In the genomic region with DNA sequence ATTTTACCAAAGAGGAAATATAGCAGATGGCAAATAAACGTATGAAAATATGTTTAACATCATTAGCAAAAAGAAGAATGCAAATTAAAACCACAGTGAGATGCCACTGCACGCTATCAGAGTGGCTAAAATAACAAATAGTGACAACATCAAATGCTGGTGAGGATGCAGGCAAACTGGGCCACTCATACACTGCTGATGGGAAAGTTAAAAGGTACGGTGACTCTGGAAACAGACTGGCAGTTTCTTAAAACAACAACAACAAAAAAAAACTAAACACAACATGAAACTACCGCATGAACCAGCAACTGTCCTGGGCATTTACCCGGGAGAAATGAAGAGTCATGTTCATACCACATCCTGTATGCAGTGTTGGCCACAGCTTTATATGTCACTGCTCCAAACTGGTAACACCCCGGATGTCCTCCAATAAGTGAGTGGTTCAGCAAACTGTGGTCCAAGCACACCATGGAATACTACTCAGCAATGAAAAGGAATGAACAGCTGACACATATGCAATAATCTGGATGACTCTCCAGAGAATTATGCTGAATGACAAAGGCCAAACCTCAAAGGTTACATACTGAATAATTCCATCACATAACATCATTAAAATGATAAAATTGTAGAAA, we compare ENCODE assay signal across 11 cellular contexts. TPM values are rescaled to one million over a fixed set of nuclear protein-coding genes. Genes with fewer than 3 reads are reported as not detected.
DNase-seq lines count a peak whose midpoint lies in the region; ATAC-seq and TF ChIP-seq lines count a peak whose summit lies in the region.
"Had no signal": no experiment of that assay in that cellular context is flagged by ENCODE, and none has a peak within 500 bp of the region (broad histone marks: within the 10 kb centered on the region; RNA-seq: fewer than 3 reads in every experiment).

No MANE protein-coding gene starts in this region.

- H3K4me3 Mint-ChIP-seq in activated naive CD4-positive, alpha-beta T cell treated with anti-CD3 and anti-CD28 coated beads, Interleukin-2, amount 10 ng/mL, durations not matched to agents 7 days and 5 days, result no peak overlapping the region
- peak overlapping the region in 1 of 2 donors; percentile 56 for H3K4me3 Mint-ChIP-seq in stimulated activated naive CD8-positive, alpha-beta T cell treated with anti-CD3 and anti-CD28 coated beads, Interleukin-15, amount 100 ng/mL, for 72 hours

- H3K79me2 ChIP-seq in smooth muscle cell (ENCODE audit: low read depth), result peaks cover 83% of the 10 kb centered on the region

- peaks cover 17% of the 10 kb centered on the region for H3F3A ChIP-seq in smooth muscle cell (ENCODE audit: low read depth)

- no peaks in the 10 kb centered on the region for H3K27me3 Mint-ChIP-seq in activated naive CD4-positive, alpha-beta T cell treated with anti-CD3 and anti-CD28 coated beads, Interleukin-2, amount 10 ng/mL, durations not matched to agents 7 days and 5 days
- no peaks in the 10 kb centered on the region for H3K27me3 Mint-ChIP-seq in stimulated activated naive CD8-positive, alpha-beta T cell treated with anti-CD3 and anti-CD28 coated beads, Interleukin-15, amount 100 ng/mL, for 72 hours

- DNase-seq in stimulated activated CD4-positive, alpha-beta T cell treated with anti-CD3 and anti-CD28 coated beads, Interleukin-15, amount 100 ng/mL, for 24 hours, result peak; percentile 19
- no peak for DNase-seq in stimulated activated CD4-positive, alpha-beta T cell treated with anti-CD3 and anti-CD28 coated beads, Interleukin-4, amount 100 ng/mL, for 4 hours
- peak; percentile 51 for DNase-seq in activated naive CD4-positive, alpha-beta T cell treated with anti-CD3 and anti-CD28 coated beads, Interleukin-2, amount 10 ng/mL, durations not matched to agents 7 days and 5 days
- DNase-seq in stimulated activated naive CD8-positive, alpha-beta T cell treated with anti-CD3 and anti-CD28 coated beads, Interleukin-15, amount 100 ng/mL, for 72 hours, result peak in 1 of 2 donors; percentile 63
- DNase-seq in mesenteric fat pad (ENCODE audit: low spot score) (no peak), smooth muscle cell (lab: John Stamatoyannopoulos, UW; ENCODE audit: unreplicated experiment) (no peak), HEK293T (ENCODE audit: extremely low spot score) (no peak)
- DNase-seq: DMS79 treated with DMSO at 0.1 percent for 48 hours, NCI-H1048 had no signal

- no peak overlapping the region for H3K27ac ChIP-seq in smooth muscle cell (ENCODE audit: low read depth)

- H3K4me1 ChIP-seq in smooth muscle cell (ENCODE audit: low read depth), result peaks cover 14% of the 10 kb centered on the region

- H3K27me3 ChIP-seq in smooth muscle cell (ENCODE audit: low read depth), result no peaks in the 10 kb centered on the region

- 92% methylated on average over 6 of the region's 6 CpGs for WGBS in smooth muscle cell (ENCODE audit: low lambda C conversion rate)

- peak; percentile 61 for ATAC-seq in HG03378 (IDR thresholded peaks at IDR 0.05; ENCODE audit: unreplicated experiment)
- peak; percentile 96 for ATAC-seq in stimulated activated naive CD8-positive, alpha-beta T cell treated with anti-CD3 and anti-CD28 coated beads, Interleukin-15, amount 100 ng/mL, for 72 hours

- H3K9ac ChIP-seq in smooth muscle cell (ENCODE audit: low read depth), result no peak overlapping the region

- H3K36me3 Mint-ChIP-seq in activated naive CD4-positive, alpha-beta T cell treated with anti-CD3 and anti-CD28 coated beads, Interleukin-2, amount 10 ng/mL, durations not matched to agents 7 days and 5 days, result peaks cover 13% of the 10 kb centered on the region

- H3K4me1 Mint-ChIP-seq in activated naive CD4-positive, alpha-beta T cell treated with anti-CD3 and anti-CD28 coated beads, Interleukin-2, amount 10 ng/mL, durations not matched to agents 7 days and 5 days, result peaks cover 45% of the 10 kb centered on the region
- H3K4me1 Mint-ChIP-seq in stimulated activated naive CD8-positive, alpha-beta T cell treated with anti-CD3 and anti-CD28 coated beads, Interleukin-15, amount 100 ng/mL, for 72 hours, result peaks cover 60% of the 10 kb centered on the region

- H2AFZ ChIP-seq in smooth muscle cell (ENCODE audit: low read depth), result no peak overlapping the region

- CTCF ChIA-PET in activated naive CD4-positive, alpha-beta T cell treated with anti-CD3 and anti-CD28 coated beads, Interleukin-2, amount 10 ng/mL, durations not matched to agents 7 days and 5 days (lab: Charles Lee), result interaction anchor here (1.0 kb wide), 1 partner anchor 11 kb away, joined by 3 read pairs; no protein-coding TSS in a partner anchor
- CTCF ChIA-PET in HEK293T (lab: Yijun Ruan, JAX), result no interaction called here

- H3K4me2 ChIP-seq in smooth muscle cell, result no peak overlapping the region

- no peaks in the 10 kb centered on the region for H3K36me3 ChIP-seq in smooth muscle cell (ENCODE audit: low read depth)

- no peak overlapping the region for H3K4me3 ChIP-seq in smooth muscle cell

- no peaks in the 10 kb centered on the region for H3K9me3 ChIP-seq in smooth muscle cell (replicated peaks; ENCODE audit: low read depth)

- peaks cover 98% of the 10 kb centered on the region for H4K20me1 ChIP-seq in smooth muscle cell (ENCODE audit: low read depth)

- no peak for TF ChIP-seq CTCF in smooth muscle cell (IDR thresholded peaks at IDR 0.05; ENCODE audit: borderline replicate concordance, insufficient read depth, poor library complexity, severe bottlenecking)

- H3K27ac Mint-ChIP-seq in activated naive CD4-positive, alpha-beta T cell treated with anti-CD3 and anti-CD28 coated beads, Interleukin-2, amount 10 ng/mL, durations not matched to agents 7 days and 5 days, result peak overlapping the region; percentile 83
- peak overlapping the region; percentile 70 to 75 for H3K27ac Mint-ChIP-seq in stimulated activated naive CD8-positive, alpha-beta T cell treated with anti-CD3 and anti-CD28 coated beads, Interleukin-15, amount 100 ng/mL, for 72 hours

- H3K9me3 Mint-ChIP-seq in activated naive CD4-positive, alpha-beta T cell treated with anti-CD3 and anti-CD28 coated beads, Interleukin-2, amount 10 ng/mL, durations not matched to agents 7 days and 5 days, result peaks cover 4% of the 10 kb centered on the region
- peaks cover 3 to 7% of the 10 kb centered on the region in 2 donors for H3K9me3 Mint-ChIP-seq in stimulated activated naive CD8-positive, alpha-beta T cell treated with anti-CD3 and anti-CD28 coated beads, Interleukin-15, amount 100 ng/mL, for 72 hours

- POLR2A ChIA-PET in HEK293T (lab: Yijun Ruan, JAX), result no interaction called here

TF ChIP-seq in HEK293T, 16 proteins besides CTCF, POLR2A, EP300 and RAD21:
- no peak for TF ChIP-seq ARNT (IDR thresholded peaks at IDR 0.05)
- TF ChIP-seq SUZ12 (IDR thresholded peaks at IDR 0.05), result no peak
- no peak for TF ChIP-seq L3MBTL2 (conservative IDR thresholded peaks at IDR 0.05)
- TF ChIP-seq CTBP1 (IDR thresholded peaks at IDR 0.05; ENCODE audit: borderline replicate concordance), result no peak
- no peak for TF ChIP-seq FOXM1 (IDR thresholded peaks at IDR 0.05; ENCODE audit: borderline replicate concordance)
- TF ChIP-seq LEF1 (IDR thresholded peaks at IDR 0.05; ENCODE audit: borderline replicate concordance), result no peak
- TF ChIP-seq SP1 (IDR thresholded peaks at IDR 0.05), result no peak
- no peak for TF ChIP-seq ZNF384 (IDR thresholded peaks at IDR 0.05)
- TF ChIP-seq FOXK2 (IDR thresholded peaks at IDR 0.05), result no peak
- no peak for TF ChIP-seq BHLHE40 (IDR thresholded peaks at IDR 0.05; ENCODE audit: borderline replicate concordance)
- no peak for TF ChIP-seq ELF4 (IDR thresholded peaks at IDR 0.05)
- no peak for TF ChIP-seq TARDBP (IDR thresholded peaks at IDR 0.05)
- TF ChIP-seq NFRKB (IDR thresholded peaks at IDR 0.05), result no peak
- no peak for TF ChIP-seq FOXA1 (IDR thresholded peaks at IDR 0.05)
- TF ChIP-seq PKNOX1 (IDR thresholded peaks at IDR 0.05), result no peak
- no peak for TF ChIP-seq HDGF (IDR thresholded peaks at IDR 0.05; ENCODE audit: borderline replicate concordance)

RNA-seq across cellular contexts. Expression of gene EPS15L1, which starts 22.3 kb away (rescaled TPM):
- total RNA-seq in mesenteric fat pad (35.6 TPM), smooth muscle cell (12.8 and 16.0 TPM in 2 replicates)
- polyA plus RNA-seq in smooth muscle cell, result 15.6 and 18.8 TPM in 2 replicates

RNA-seq across cellular contexts. Expression of gene CALR3, which starts 46.5 kb away (rescaled TPM):
- total RNA-seq in mesenteric fat pad (not detected), smooth muscle cell (not detected in 2 replicates)
- not detected in 2 replicates for polyA plus RNA-seq in smooth muscle cell
- total RNA-seq: temporal lobe had no signal

RNA-seq across cellular contexts. Expression of gene C19orf44, which starts 46.7 kb away (rescaled TPM):
- total RNA-seq in mesenteric fat pad (3.2 TPM), smooth muscle cell (3.3 and 3.9 TPM in 2 replicates)
- 2.5 and 3.4 TPM in 2 replicates for polyA plus RNA-seq in smooth muscle cell

Comparison
In these comparisons a context has a peak if more than half of its experiments do, and no peak if none do; other contexts are left out.
1. DNase-seq: peak in stimulated activated CD4-positive, alpha-beta T cell treated with anti-CD3 and anti-CD28 coated beads, Interleukin-15, amount 100 ng/mL, for 24 hours (single experiment) and activated naive CD4-positive, alpha-beta T cell treated with anti-CD3 and anti-CD28 coated beads, Interleukin-2, amount 10 ng/mL, durations not matched to agents 7 days and 5 days (single experiment); none in stimulated activated CD4-positive, alpha-beta T cell treated with anti-CD3 and anti-CD28 coated beads, Interleukin-4, amount 100 ng/mL, for 4 hours (0 of 2), mesenteric fat pad (single experiment), smooth muscle cell (single experiment) and HEK293T (single experiment).